22 cellular contexts compared by ENCODE assay signal in the genomic region with DNA sequence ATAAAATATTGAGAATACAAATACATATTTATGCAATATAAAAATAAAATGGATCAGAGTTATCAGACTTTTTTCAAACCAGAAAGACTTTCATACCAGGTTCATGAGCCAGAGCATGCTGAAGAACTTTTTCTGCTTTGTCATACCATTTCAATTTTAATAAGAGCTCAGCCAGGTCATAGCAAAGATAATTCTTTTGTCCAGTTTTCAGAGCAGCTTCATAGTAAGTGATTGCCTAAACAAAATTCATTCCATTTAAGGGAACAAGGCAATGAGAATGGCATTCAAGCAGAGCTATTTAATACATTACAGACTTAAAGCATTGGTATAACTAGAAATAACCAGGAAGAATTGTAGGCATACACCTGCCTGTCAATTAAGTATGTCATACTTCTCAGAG. TPM values are rescaled to one million over a fixed set of nuclear protein-coding genes. Genes with fewer than 3 reads are reported as not detected.
DNase-seq lines count a peak whose midpoint lies in the region; ATAC-seq lines count a peak whose summit lies in the region.
"Had no signal": no experiment of that assay in that cellular context is flagged by ENCODE, and none has a peak within 500 bp of the region (broad histone marks: within the 10 kb centered on the region; RNA-seq: fewer than 3 reads in every experiment).

No MANE protein-coding gene starts in this region.

- no peak overlapping the region for H2AFZ ChIP-seq in trophoblast cell (ENCODE audit: insufficient read depth, low read length, poor library complexity)
- H2AFZ ChIP-seq: hepatocyte had no signal

- peak; percentile 71 for DNase-seq in EH (ENCODE audit: low read depth)
- DNase-seq in adipocyte (ENCODE audit: low read depth): peak; percentile 70
- DNase-seq in fibroblast of gingiva (ENCODE audit: low read depth): peak; percentile 45
- peak; percentile 9 to 80 for DNase-seq in trophoblast cell
- no peak for DNase-seq in stimulated activated CD4-positive, alpha-beta T cell treated with anti-CD3 and anti-CD28 coated beads, Interleukin-12 subunit alpha, Interleukin-12 subunit beta, amount 100 ng/mL, for 4 hours
- DNase-seq in NCI-H1436 (lab: John Stamatoyannopoulos, UW): no peak
- DNase-seq: adrenal gland; CD4-positive, CD25-positive, alpha-beta regulatory T cell; dermis blood vessel endothelial cell; DMS 273 treated with DMSO at 0.1 percent for 48 hours; GF-D8; Karpas-422; mesenchymal stem cell; NCI-H187; NCI-H526 treated with DMSO at 0.1 percent for 48 hours; stimulated activated CD4-positive, alpha-beta T cell treated with anti-CD3 and anti-CD28 coated beads, Interleukin-2, amount 100 ng/mL, for 24 hours had no signal

- peaks cover 48% of the 10 kb centered on the region for H3K36me3 ChIP-seq in adipocyte (ENCODE audit: control insufficient read depth, insufficient read depth, low read length, severe bottlenecking)
- H3K36me3 ChIP-seq in trophoblast cell (ENCODE audit: control insufficient read depth in 1 of 2, insufficient read depth in 2 of 2, low read length in 2 of 2): peaks cover 0 to 3% of the 10 kb centered on the region in 2 experiments

- H4K8ac ChIP-seq in trophoblast cell (ENCODE audit: low read depth, low read length): no peak overlapping the region

- no peaks in the 10 kb centered on the region for H3K79me2 ChIP-seq in trophoblast cell (ENCODE audit: control insufficient read depth, insufficient read depth, low read length, poor library complexity)
- H3K79me2 ChIP-seq: hepatocyte had no signal

- no peaks in the 10 kb centered on the region for H3K9me3 ChIP-seq in adipocyte (ENCODE audit: control insufficient read depth, low read length)
- no peaks in the 10 kb centered on the region for H3K9me3 ChIP-seq in trophoblast cell (ENCODE audit: insufficient read depth, low read depth, low read length)
- H3K9me3 ChIP-seq: adrenal gland, neutrophil, SJSA1 had no signal

- H3K27me3 ChIP-seq in adipocyte (replicated peaks; ENCODE audit: control insufficient read depth, insufficient read depth, low read length): no peaks in the 10 kb centered on the region
- H3K27me3 ChIP-seq in trophoblast cell (ENCODE audit: insufficient read depth, low read length): no peaks in the 10 kb centered on the region
- H3K27me3 ChIP-seq: adrenal gland, cardiac muscle cell, hepatocyte, neutrophil, SJSA1 had no signal

- H2BK120ac ChIP-seq in trophoblast cell (ENCODE audit: insufficient read depth, low read length, poor library complexity): no peak overlapping the region

- no peak overlapping the region for H4K12ac ChIP-seq in trophoblast cell (ENCODE audit: low read depth, low read length)

- H3K4me2 ChIP-seq in trophoblast cell (ENCODE audit: low read length): no peak overlapping the region
- H3K4me2 ChIP-seq: hepatocyte had no signal

- no peak overlapping the region for H3K18ac ChIP-seq in trophoblast cell (ENCODE audit: low read length)

- H2BK5ac ChIP-seq in trophoblast cell (ENCODE audit: low read depth, low read length, poor library complexity): no peak overlapping the region

- no peak overlapping the region for H3K4me3 ChIP-seq in adipocyte (ENCODE audit: low read length)
- no peak overlapping the region for H3K4me3 ChIP-seq in trophoblast cell (ENCODE audit: low read depth, low read length)
- H3K4me3 ChIP-seq: adrenal gland, cardiac muscle cell, hepatocyte, SJSA1 had no signal

- H3K9ac ChIP-seq in adipocyte (ENCODE audit: low read length) (no peak overlapping the region), trophoblast cell (ENCODE audit: low read length) (no peak overlapping the region)

- H3K23ac ChIP-seq in trophoblast cell (ENCODE audit: low read length): no peak overlapping the region

- H2BK12ac ChIP-seq in trophoblast cell (ENCODE audit: low read length): no peak overlapping the region

- H3K27ac ChIP-seq in trophoblast cell (ENCODE audit: low read depth, low read length): no peak overlapping the region
- H3K27ac ChIP-seq: adrenal gland, cardiac muscle cell, hepatocyte, neutrophil, SJSA1 had no signal

- H4K91ac ChIP-seq in trophoblast cell (ENCODE audit: low read depth, low read length): no peak overlapping the region

- ATAC-seq in HG03432 (IDR thresholded peaks at IDR 0.05; ENCODE audit: unreplicated experiment): no peak
- ATAC-seq: left lobe of liver had no signal

- H3K4ac ChIP-seq in trophoblast cell (ENCODE audit: low read depth, low read length): no peak overlapping the region

- H3K79me1 ChIP-seq in trophoblast cell (ENCODE audit: low read length): no peaks in the 10 kb centered on the region

- H3K4me1 ChIP-seq in adipocyte (ENCODE audit: control insufficient read depth, insufficient read depth, low read length) (peaks cover 6% of the 10 kb centered on the region), trophoblast cell (ENCODE audit: control insufficient read depth in 1 of 2, insufficient read depth in 2 of 2, low read length in 2 of 2) (no peaks in the 10 kb centered on the region)
- H3K4me1 ChIP-seq: adrenal gland had no signal

- no peak overlapping the region for H3K14ac ChIP-seq in trophoblast cell (ENCODE audit: low read length)

- no peak overlapping the region for H2AK5ac ChIP-seq in trophoblast cell (ENCODE audit: low read length)

RNA-seq across cellular contexts. Expression of gene TTC21B, which starts 42.3 kb away (rescaled TPM):
- 4.9 and 5.1 TPM in 2 replicates for polyA plus RNA-seq in trophoblast cell (2013)

Comparison
In these comparisons a context has a peak if more than half of its experiments do, and no peak if none do; other contexts are left out.
1. DNase-seq: peak in EH (single experiment), adipocyte (single experiment), fibroblast of gingiva (single experiment) and trophoblast cell (2 of 2); none in stimulated activated CD4-positive, alpha-beta T cell treated with anti-CD3 and anti-CD28 coated beads, Interleukin-12 subunit alpha, Interleukin-12 subunit beta, amount 100 ng/mL, for 4 hours (single experiment) and NCI-H1436 (single experiment).